In genomic region chr20:300345-300744, GRCh38 we compare ENCODE assay signal across 8 cellular contexts. TPM values are rescaled to one million over a fixed set of nuclear protein-coding genes. Genes with fewer than 3 reads are reported as not detected.
DNase-seq lines count a peak whose midpoint lies in the region; ATAC-seq and TF ChIP-seq lines count a peak whose summit lies in the region.
"Had no signal": no experiment of that assay in that cellular context is flagged by ENCODE, and none has a peak within 500 bp of the region (broad histone marks: within the 10 kb centered on the region; RNA-seq: fewer than 3 reads in every experiment).

No MANE protein-coding gene starts in this region.

- H2AFZ ChIP-seq in GM23338 (no peak overlapping the region), OCI-LY3 (ENCODE audit: low read depth, low read length) (no peak overlapping the region)

- peaks cover 33% of the 10 kb centered on the region for H3F3A ChIP-seq in GM23338 (replicated peaks; ENCODE audit: low read depth)

- H3K9me3 ChIP-seq in OCI-LY3 (ENCODE audit: insufficient read depth, low read length), result no peaks in the 10 kb centered on the region
- no peaks in the 10 kb centered on the region for H3K9me3 ChIP-seq in esophagus muscularis mucosa

- H3K36me3 ChIP-seq in GM23338 (ENCODE audit: insufficient read depth), result no peaks in the 10 kb centered on the region
- peaks cover 27% of the 10 kb centered on the region for H3K36me3 ChIP-seq in OCI-LY3 (replicated peaks; ENCODE audit: low read depth, low read length)
- H3K36me3 ChIP-seq in esophagus muscularis mucosa, result no peaks in the 10 kb centered on the region

- intact Hi-C loops in esophagus muscularis mucosa (cut with DNase I), result no loop called here

- peaks cover 36% of the 10 kb centered on the region for H3K4me1 ChIP-seq in GM23338 (ENCODE audit: insufficient read depth)
- peaks cover 29% of the 10 kb centered on the region for H3K4me1 ChIP-seq in OCI-LY3 (ENCODE audit: low read length)
- peaks cover 41 to 47% (median 45%) of the 10 kb centered on the region in 4 donors for H3K4me1 ChIP-seq in esophagus muscularis mucosa

- no peak overlapping the region for H3K9ac ChIP-seq in OCI-LY3 (ENCODE audit: low read length)

- peaks cover 32% of the 10 kb centered on the region for H3K27me3 Mint-ChIP-seq in GM23338 (ENCODE audit: insufficient read depth, low read depth, poor library complexity)

- peak; percentile 82 for DNase-seq in GM23338 (ENCODE audit: low spot score)
- DNase-seq in esophagus muscularis mucosa (ENCODE audit: extremely low spot score), result no peak
- no peak for DNase-seq in retinal pigment epithelial cell (ENCODE audit: low read depth)
- DNase-seq in hippocampal formation (lab: John Stamatoyannopoulos, UW), result no peak
- no peak for DNase-seq in central memory CD4-positive, alpha-beta T cell
- DNase-seq in DMS153 treated with DMSO at 0.1 percent for 48 hours (lab: John Stamatoyannopoulos, UW; ENCODE audit: unreplicated experiment), result no peak
- DNase-seq: NCI-H1694 treated with DMSO at 0.1 percent for 48 hours had no signal

- H3K27ac Mint-ChIP-seq in GM23338, result peak overlapping the region; percentile 98

- H3K79me2 ChIP-seq in GM23338 (replicated peaks; ENCODE audit: insufficient read depth) (peaks cover 41% of the 10 kb centered on the region), OCI-LY3 (ENCODE audit: low read length) (peaks cover 43% of the 10 kb centered on the region)

- TF ChIP-seq CTCF in GM23338 (conservative IDR thresholded peaks at IDR 0.05; ENCODE audit: low read depth in 2 of 2) (no peak), OCI-LY3 (IDR thresholded peaks at IDR 0.05; ENCODE audit: low read depth, low read length) (no peak), esophagus muscularis mucosa (IDR thresholded peaks at IDR 0.05) (no peak), retinal pigment epithelial cell (conservative IDR thresholded peaks at IDR 0.05; ENCODE audit: low read depth, low read length) (no peak)

- peak overlapping the region; percentile 97 for H3K4me3 ChIP-seq in GM23338
- no peak overlapping the region for H3K4me3 ChIP-seq in OCI-LY3 (ENCODE audit: low read length)
- peak overlapping the region; percentile 84 to 100 (median 90) for H3K4me3 ChIP-seq in esophagus muscularis mucosa
- H3K4me3 ChIP-seq in retinal pigment epithelial cell (ENCODE audit: low read length), result peak overlapping the region; percentile 95

- H3K4me2 ChIP-seq in GM23338 (peak overlapping the region; percentile 81), OCI-LY3 (ENCODE audit: low read length) (peak overlapping the region; percentile 89)

- peaks cover 44% of the 10 kb centered on the region for H3K4me1 Mint-ChIP-seq in GM23338

- peaks cover 15% of the 10 kb centered on the region for H3K27me3 ChIP-seq in GM23338 (ENCODE audit: insufficient read depth)
- no peaks in the 10 kb centered on the region for H3K27me3 ChIP-seq in OCI-LY3 (ENCODE audit: low read depth, low read length)
- no peaks in the 10 kb centered on the region for H3K27me3 ChIP-seq in esophagus muscularis mucosa

- peak overlapping the region; percentile 98 for H3K4me3 Mint-ChIP-seq in GM23338

- H3K9me2 ChIP-seq in GM23338 (ENCODE audit: insufficient read depth), result 0 out of 2 replicates have a peak, but pooled peaks cover 3% of the 10 kb centered on the region

- peaks cover 50% of the 10 kb centered on the region for H3K36me3 Mint-ChIP-seq in GM23338 (ENCODE audit: low read depth)

- peaks cover 5% of the 10 kb centered on the region for H3K9me3 Mint-ChIP-seq in GM23338

- WGBS in esophagus muscularis mucosa, result 21% methylated on average over 4 of the region's 8 CpGs

- H3K27ac ChIP-seq in GM23338 (ENCODE audit: low read depth), result peak overlapping the region; percentile 98
- H3K27ac ChIP-seq in OCI-LY3 (ENCODE audit: low read length), result no peak overlapping the region
- H3K27ac ChIP-seq in esophagus muscularis mucosa (replicated peaks in 1 of 4), result peak overlapping the region; percentile 15 to 98 (median 52)

- TF ChIP-seq EP300 in esophagus muscularis mucosa (IDR thresholded peaks at IDR 0.05), result no peak

- TF ChIP-seq POLR2A in esophagus muscularis mucosa (IDR thresholded peaks at IDR 0.05; ENCODE audit: low read depth), result no peak

- ATAC-seq in GM23338, result peak; percentile 29

- H4K20me1 ChIP-seq in GM23338 (replicated peaks; ENCODE audit: insufficient read depth), result peaks cover 5% of the 10 kb centered on the region; the same call in 1 of the 2 replicates
- peaks cover 30% of the 10 kb centered on the region for H4K20me1 ChIP-seq in OCI-LY3 (ENCODE audit: insufficient read depth, low read length)

TF ChIP-seq in GM23338, 12 proteins besides CTCF, POLR2A, EP300 and RAD21:
- TF ChIP-seq NANOG (IDR thresholded peaks at IDR 0.05; ENCODE audit: borderline replicate concordance) (peak; percentile 42), CREB1 (CRISPR knock-in tag; IDR thresholded peaks at IDR 0.05; ENCODE audit: low read depth) (no peak), EZH2 (IDR thresholded peaks at IDR 0.05; ENCODE audit: low read depth, unreplicated experiment) (no peak), POLR2AphosphoS5 (IDR thresholded peaks at IDR 0.05; ENCODE audit: low read depth) (peak; percentile 49; the same call in 1 of the 2 replicates)

RNA-seq across cellular contexts. Expression of gene ZCCHC3, which starts 3.0 kb away (rescaled TPM):
- total RNA-seq in GM23338 (2014; rRNA removed; shearing (Covaris generic)), result 65.8 and 66.3 TPM in 2 replicates
- polyA plus RNA-seq in GM23338 (2016; fragmentation: Nextera tagmentation; extraction: Ambion mirVana), result 26.5 and 31.3 TPM in 2 replicates
- total RNA-seq in esophagus muscularis mucosa, result 10 to 100 TPM; 13.3 to 29.9 (median 19.7) TPM

RNA-seq across cellular contexts. Expression of gene C20orf96, which starts 9.8 kb away (rescaled TPM):
- total RNA-seq in GM23338 (2014; rRNA removed; shearing (Covaris generic)), result 14.6 and 17.8 TPM in 2 replicates
- polyA plus RNA-seq in GM23338 (2016; fragmentation: Nextera tagmentation; extraction: Ambion mirVana), result 29.0 and 36.3 TPM in 2 replicates
- 1 to 10 TPM; 1.7 to 2.6 (median 2.3) TPM for total RNA-seq in esophagus muscularis mucosa

RNA-seq across cellular contexts. Expression of gene SOX12, which starts 25.0 kb away (rescaled TPM):
- 29.0 and 32.0 TPM in 2 replicates for total RNA-seq in GM23338 (2014; rRNA removed; shearing (Covaris generic))
- 14.1 and 16.1 TPM in 2 replicates for polyA plus RNA-seq in GM23338 (2016; fragmentation: Nextera tagmentation; extraction: Ambion mirVana)
- 10 to 100 TPM in 1 of 4 donors, 1 to 10 TPM in 3; 3.5 to 14.4 (median 7.2) TPM for total RNA-seq in esophagus muscularis mucosa

RNA-seq across cellular contexts. Expression of gene DEFB132, which starts 42.8 kb away (rescaled TPM):
- not detected in 2 replicates for total RNA-seq in GM23338 (2014; rRNA removed; shearing (Covaris generic))
- not detected in 2 replicates for polyA plus RNA-seq in GM23338 (2016; fragmentation: Nextera tagmentation; extraction: Ambion mirVana)
- total RNA-seq in esophagus muscularis mucosa, result not detected

RNA-seq across cellular contexts. Expression of gene NRSN2, which starts 46.6 kb away (rescaled TPM):
- 14.4 and 19.8 TPM in 2 replicates for total RNA-seq in GM23338 (2014; rRNA removed; shearing (Covaris generic))
- 17.9 and 23.2 TPM in 2 replicates for polyA plus RNA-seq in GM23338 (2016; fragmentation: Nextera tagmentation; extraction: Ambion mirVana)
- 10 to 100 TPM; 20.8 to 72.8 (median 48.9) TPM for total RNA-seq in esophagus muscularis mucosa
